In genomic region chr3:13073042-13073906, GRCh38 we compare ENCODE assay signal across 8 cellular contexts. TPM values are rescaled to one million over a fixed set of nuclear protein-coding genes. Genes with fewer than 3 reads are reported as not detected.
DNase-seq lines count a peak whose midpoint lies in the region; ATAC-seq and FAIRE-seq lines count a peak whose summit lies in the region.

TSS of gene IQSEC1 (minus strand) at chr3:13073429. CDS start at chr3:13073014, 415 bp downstream.

- peak; percentile 52 for FAIRE-seq in GM19239 (lab: Jason Lieb, UNC)

- intact Hi-C loops in activated CD4-positive, alpha-beta T cell treated with anti-CD3 and anti-CD28 coated beads, Interleukin-2, amount 10 ng/mL, durations not matched to agents 24 days and 14 days (cut with micrococcal nuclease), result loop anchor here (2.0 kb wide), 1 partner anchor 58 kb away; no protein-coding TSS in a partner anchor

- peak; percentile 62 for ATAC-seq in HG03520 (IDR thresholded peaks at IDR 0.05; ENCODE audit: unreplicated experiment)

- H3K36me3 Mint-ChIP-seq in activated CD4-positive, alpha-beta T cell treated with anti-CD3 and anti-CD28 coated beads, Interleukin-2, amount 10 ng/mL, durations not matched to agents 24 days and 14 days (ENCODE audit: low read depth), result peaks cover 3% of the 10 kb centered on the region

- H3K27ac Mint-ChIP-seq in activated CD4-positive, alpha-beta T cell treated with anti-CD3 and anti-CD28 coated beads, Interleukin-2, amount 10 ng/mL, durations not matched to agents 24 days and 14 days, result peak within 1 kb of the TSS; percentile 60

- H3K27me3 Mint-ChIP-seq in activated CD4-positive, alpha-beta T cell treated with anti-CD3 and anti-CD28 coated beads, Interleukin-2, amount 10 ng/mL, durations not matched to agents 24 days and 14 days, result peaks cover 38% of the 10 kb centered on the region

- H3K4me1 Mint-ChIP-seq in activated CD4-positive, alpha-beta T cell treated with anti-CD3 and anti-CD28 coated beads, Interleukin-2, amount 10 ng/mL, durations not matched to agents 24 days and 14 days, result peaks cover 41% of the 10 kb centered on the region

- H3K27ac ChIP-seq in cingulate gyrus (ENCODE audit: low read depth, low read length), result peak within 1 kb of the TSS; percentile 83

- peak; percentile 52 for DNase-seq in AG08396 (ENCODE audit: low spot score)
- DNase-seq in GM19239 (ENCODE audit: insufficient read length, low spot score), result peak; percentile 84
- DNase-seq in activated CD4-positive, alpha-beta T cell treated with anti-CD3 and anti-CD28 coated beads, Interleukin-2, amount 10 ng/mL, durations not matched to agents 24 days and 14 days, result peak; percentile 92
- peak in 1 of 2 donors; percentile 33 for DNase-seq in lung microvascular endothelial cell (ENCODE audit: low read depth in 2 of 2)
- DNase-seq in stimulated activated CD4-positive, alpha-beta T cell treated with anti-CD3 and anti-CD28 coated beads, TNF-alpha, amount 100 ng/mL, for 48 hours (ENCODE audit: low read depth in 3 of 3), result peak; percentile 30 to 64 (median 57)
- no peak for DNase-seq in NAMALWA (ENCODE audit: low spot score)

- H3K4me3 Mint-ChIP-seq in activated CD4-positive, alpha-beta T cell treated with anti-CD3 and anti-CD28 coated beads, Interleukin-2, amount 10 ng/mL, durations not matched to agents 24 days and 14 days, result peak within 1 kb of the TSS; percentile 83

- H3K9me3 Mint-ChIP-seq in activated CD4-positive, alpha-beta T cell treated with anti-CD3 and anti-CD28 coated beads, Interleukin-2, amount 10 ng/mL, durations not matched to agents 24 days and 14 days, result no peaks in the 10 kb centered on the region

RNA-seq across cellular contexts. Expression of gene IQSEC1, which starts in this region (rescaled TPM):
- total RNA-seq in activated CD4-positive, alpha-beta T cell treated with anti-CD3 and anti-CD28 coated beads, Interleukin-2, amount 10 ng/mL, durations not matched to agents 24 days and 14 days, result 22.5 TPM in 2 replicates
- 28.8 and 63.7 TPM in 2 replicates for total RNA-seq in lung microvascular endothelial cell
